8 cellular contexts compared by ENCODE assay signal in the genomic region with DNA sequence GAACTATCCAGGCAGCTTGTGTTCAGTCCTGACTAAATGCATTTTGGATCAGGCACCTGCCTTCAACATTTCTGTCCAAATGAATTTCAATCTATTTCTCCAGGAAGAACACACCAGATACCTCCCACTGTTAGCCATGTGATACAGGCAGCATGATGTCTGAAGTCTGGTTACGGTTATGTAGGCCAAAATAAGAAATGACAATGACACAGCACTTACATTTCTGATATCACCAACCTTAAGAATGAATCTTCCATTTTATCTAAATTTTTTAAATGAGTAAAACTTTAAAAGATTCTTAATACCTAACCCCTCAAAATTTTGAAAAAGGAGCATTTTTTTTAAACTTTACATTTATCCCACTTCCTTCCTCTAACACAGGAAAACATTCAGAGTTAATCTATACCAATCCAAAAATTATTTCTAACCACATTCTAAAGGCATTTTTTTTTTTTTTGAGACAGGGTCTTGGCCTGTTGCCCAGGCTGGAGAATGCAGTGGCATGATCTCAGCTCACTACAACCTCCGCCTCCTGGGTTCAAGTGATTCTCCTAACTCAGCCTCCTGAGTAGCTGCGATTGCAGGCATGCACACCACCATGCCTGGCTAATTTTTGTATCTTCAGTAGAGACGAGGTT. TPM values are rescaled to one million over a fixed set of nuclear protein-coding genes. Genes with fewer than 3 reads are reported as not detected.
A peak's percentile ranks its signal among the peaks of the same experiment; 100 is the strongest.
DNase-seq lines count a peak whose midpoint lies in the region; ATAC-seq and TF ChIP-seq lines count a peak whose summit lies in the region.

A gene with protein sequence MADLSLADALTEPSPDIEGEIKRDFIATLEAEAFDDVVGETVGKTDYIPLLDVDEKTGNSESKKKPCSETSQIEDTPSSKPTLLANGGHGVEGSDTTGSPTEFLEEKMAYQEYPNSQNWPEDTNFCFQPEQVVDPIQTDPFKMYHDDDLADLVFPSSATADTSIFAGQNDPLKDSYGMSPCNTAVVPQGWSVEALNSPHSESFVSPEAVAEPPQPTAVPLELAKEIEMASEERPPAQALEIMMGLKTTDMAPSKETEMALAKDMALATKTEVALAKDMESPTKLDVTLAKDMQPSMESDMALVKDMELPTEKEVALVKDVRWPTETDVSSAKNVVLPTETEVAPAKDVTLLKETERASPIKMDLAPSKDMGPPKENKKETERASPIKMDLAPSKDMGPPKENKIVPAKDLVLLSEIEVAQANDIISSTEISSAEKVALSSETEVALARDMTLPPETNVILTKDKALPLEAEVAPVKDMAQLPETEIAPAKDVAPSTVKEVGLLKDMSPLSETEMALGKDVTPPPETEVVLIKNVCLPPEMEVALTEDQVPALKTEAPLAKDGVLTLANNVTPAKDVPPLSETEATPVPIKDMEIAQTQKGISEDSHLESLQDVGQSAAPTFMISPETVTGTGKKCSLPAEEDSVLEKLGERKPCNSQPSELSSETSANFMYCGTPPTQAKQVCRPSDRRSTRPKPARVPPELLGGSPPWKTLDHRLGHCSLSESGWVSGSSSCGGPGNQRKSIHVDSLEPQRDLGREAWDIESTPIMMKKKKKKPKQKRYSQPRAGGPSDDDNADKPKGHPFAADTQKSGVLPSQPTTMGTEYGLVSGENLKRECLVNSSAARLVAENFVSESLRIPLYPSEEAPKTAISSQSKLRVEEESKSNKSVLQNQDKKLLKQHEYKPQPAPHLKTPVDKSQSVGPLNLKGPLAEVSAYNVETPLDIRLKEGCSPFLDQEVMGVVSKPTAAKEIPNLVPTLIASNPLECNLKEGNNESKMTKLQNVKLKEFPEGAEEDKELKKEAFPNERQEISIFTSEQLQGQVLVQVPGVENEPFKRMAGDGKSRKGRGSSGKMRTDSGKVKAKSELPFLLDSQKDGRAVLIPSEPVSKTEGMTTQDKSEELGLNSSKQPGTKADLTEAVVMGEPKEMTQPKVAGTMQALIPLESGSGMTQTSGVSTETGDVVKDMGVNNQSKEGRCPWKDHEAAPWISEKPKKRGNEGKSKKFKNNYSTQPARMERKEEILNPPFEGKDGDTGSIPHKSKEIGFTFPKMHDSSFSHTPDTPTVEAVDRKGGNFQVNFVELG (N-terminal part only) (minus strand): TSS at position 81 of the 638 bp plus-strand sequence. CDS start 17,556 bp downstream, outside the sequence.

- peak within 1 kb of the TSS; percentile 67 for H3K27ac Mint-ChIP-seq in activated CD4-positive, alpha-beta T cell treated with anti-CD3 and anti-CD28 coated beads, Interleukin-2, amount 10 ng/mL, durations not matched to agents 24 days and 14 days

- H3K36me3 Mint-ChIP-seq in activated CD4-positive, alpha-beta T cell treated with anti-CD3 and anti-CD28 coated beads, Interleukin-2, amount 10 ng/mL, durations not matched to agents 24 days and 14 days (ENCODE audit: low read depth): no peaks in the 10 kb centered on the region

- intact Hi-C loops in activated CD4-positive, alpha-beta T cell treated with anti-CD3 and anti-CD28 coated beads, Interleukin-2, amount 10 ng/mL, durations not matched to agents 24 days and 14 days (cut with micrococcal nuclease): no loop called here

- H3K4me3 Mint-ChIP-seq in activated CD4-positive, alpha-beta T cell treated with anti-CD3 and anti-CD28 coated beads, Interleukin-2, amount 10 ng/mL, durations not matched to agents 24 days and 14 days: no peak within 1 kb of the TSS

- H3K4me3 ChIP-seq in astrocyte of the spinal cord (ENCODE audit: low read depth, low read length): no peak within 1 kb of the TSS
- H3K4me3 ChIP-seq in kidney epithelial cell (ENCODE audit: low read depth, low read length): no peak within 1 kb of the TSS

- H3K36me3 ChIP-seq in kidney epithelial cell (ENCODE audit: control insufficient read depth, insufficient read depth, low read length): no peaks in the 10 kb centered on the region

- peaks cover 28% of the 10 kb centered on the region for H3K4me1 Mint-ChIP-seq in activated CD4-positive, alpha-beta T cell treated with anti-CD3 and anti-CD28 coated beads, Interleukin-2, amount 10 ng/mL, durations not matched to agents 24 days and 14 days

- DNase-seq in activated CD4-positive, alpha-beta T cell treated with anti-CD3 and anti-CD28 coated beads, Interleukin-2, amount 10 ng/mL, durations not matched to agents 24 days and 14 days: no peak
- no peak for DNase-seq in activated CD4-positive, alpha-beta T cell treated with anti-CD3 and anti-CD28 coated beads, Interleukin-2, amount 50 U/mL, for 4 hours
- DNase-seq in astrocyte of the spinal cord (ENCODE audit: low read depth, low spot score) (peak; percentile 49), kidney epithelial cell (ENCODE audit: low read depth) (no peak), superior temporal gyrus (ENCODE audit: extremely low spot score) (peak; percentile 52), OCI-M2 (lab: John Stamatoyannopoulos, UW; ENCODE audit: unreplicated experiment) (no peak), NCI-H1105 treated with DMSO at 0.1 percent for 48 hours (lab: John Stamatoyannopoulos, UW) (no peak)

- H3K27me3 Mint-ChIP-seq in activated CD4-positive, alpha-beta T cell treated with anti-CD3 and anti-CD28 coated beads, Interleukin-2, amount 10 ng/mL, durations not matched to agents 24 days and 14 days: no peaks in the 10 kb centered on the region

- in situ Hi-C loops in astrocyte of the spinal cord (cut with HindIII; ENCODE audit: low sequenced_read_pairs): no loop called here

- no peaks in the 10 kb centered on the region for H3K9me3 Mint-ChIP-seq in activated CD4-positive, alpha-beta T cell treated with anti-CD3 and anti-CD28 coated beads, Interleukin-2, amount 10 ng/mL, durations not matched to agents 24 days and 14 days

- no peak for ATAC-seq in GM21528 (IDR thresholded peaks at IDR 0.05; ENCODE audit: low FRiP score, unreplicated experiment)

- H3K27me3 ChIP-seq in kidney epithelial cell (ENCODE audit: control insufficient read depth, insufficient read depth, low read length): no peaks in the 10 kb centered on the region

- TF ChIP-seq CTCF in astrocyte of the spinal cord (IDR thresholded peaks at IDR 0.05; ENCODE audit: low read depth, low read length) (no peak), kidney epithelial cell (IDR thresholded peaks at IDR 0.05; ENCODE audit: insufficient read depth, low read length, poor library complexity, severe bottlenecking) (no peak)

RNA-seq across cellular contexts. Expression of the gene that starts here (rescaled TPM):
- 130 and 138 TPM in 2 replicates for total RNA-seq in activated CD4-positive, alpha-beta T cell treated with anti-CD3 and anti-CD28 coated beads, Interleukin-2, amount 10 ng/mL, durations not matched to agents 24 days and 14 days
- 123 and 128 TPM in 2 replicates for total RNA-seq in kidney epithelial cell

Comparison
In these comparisons a context has a peak if more than half of its experiments do, and no peak if none do; other contexts are left out.
1. DNase-seq: peak in astrocyte of the spinal cord (single experiment) and superior temporal gyrus (single experiment); none in activated CD4-positive, alpha-beta T cell treated with anti-CD3 and anti-CD28 coated beads, Interleukin-2, amount 10 ng/mL, durations not matched to agents 24 days and 14 days (single experiment), activated CD4-positive, alpha-beta T cell treated with anti-CD3 and anti-CD28 coated beads, Interleukin-2, amount 50 U/mL, for 4 hours (0 of 2), kidney epithelial cell (single experiment), OCI-M2 (single experiment) and NCI-H1105 treated with DMSO at 0.1 percent for 48 hours (single experiment).